ENCODE assay signal across 1 cellular context in the genomic region with DNA sequence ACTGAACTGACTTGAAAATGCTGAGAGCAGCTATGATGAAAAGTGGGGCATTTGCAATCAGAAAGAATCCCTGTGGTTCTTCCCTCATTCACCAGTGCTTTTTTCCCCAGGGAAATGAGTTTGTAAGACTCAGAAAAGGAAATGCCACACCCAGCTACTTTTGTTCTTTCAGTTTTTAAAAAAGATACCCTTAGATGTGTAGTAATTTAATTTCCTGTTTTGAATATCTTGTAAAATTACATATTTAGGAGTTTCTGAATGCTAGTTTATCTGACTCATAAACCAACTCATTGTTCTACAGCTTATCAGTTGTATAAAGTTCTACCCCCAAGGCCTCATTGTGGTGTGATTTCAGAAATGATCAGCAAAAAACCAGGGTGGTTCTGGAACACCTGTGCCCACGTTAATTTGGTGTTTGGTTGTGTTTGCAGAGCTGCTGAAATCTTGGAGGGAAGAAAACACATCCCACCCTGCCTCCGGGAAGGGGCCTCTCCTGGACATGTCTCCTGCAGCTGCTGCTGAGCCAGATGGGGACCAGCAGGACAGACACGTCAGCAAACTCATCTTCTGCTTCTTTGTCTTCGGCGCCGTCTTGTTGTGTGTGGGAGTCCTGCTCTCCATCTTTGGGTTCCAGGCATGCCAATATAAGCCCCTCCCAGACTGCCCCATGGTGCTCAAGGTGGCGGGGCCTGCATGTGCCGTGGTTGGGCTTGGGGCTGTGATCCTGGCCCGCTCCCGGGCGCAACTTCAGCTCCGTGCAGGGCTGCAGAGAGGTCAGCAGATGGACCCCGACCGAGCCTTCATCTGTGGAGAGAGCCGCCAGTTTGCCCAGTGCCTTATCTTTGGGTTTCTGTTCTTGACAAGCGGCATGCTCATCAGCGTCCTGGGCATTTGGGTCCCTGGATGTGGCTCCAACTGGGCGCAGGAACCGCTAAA.
TF ChIP-seq lines count a peak whose summit lies in the region.

No MANE protein-coding gene starts in this region.

TF ChIP-seq in IMR-90, 13 proteins besides CTCF, POLR2A, EP300 and RAD21:
- TF ChIP-seq, protein P1, sequence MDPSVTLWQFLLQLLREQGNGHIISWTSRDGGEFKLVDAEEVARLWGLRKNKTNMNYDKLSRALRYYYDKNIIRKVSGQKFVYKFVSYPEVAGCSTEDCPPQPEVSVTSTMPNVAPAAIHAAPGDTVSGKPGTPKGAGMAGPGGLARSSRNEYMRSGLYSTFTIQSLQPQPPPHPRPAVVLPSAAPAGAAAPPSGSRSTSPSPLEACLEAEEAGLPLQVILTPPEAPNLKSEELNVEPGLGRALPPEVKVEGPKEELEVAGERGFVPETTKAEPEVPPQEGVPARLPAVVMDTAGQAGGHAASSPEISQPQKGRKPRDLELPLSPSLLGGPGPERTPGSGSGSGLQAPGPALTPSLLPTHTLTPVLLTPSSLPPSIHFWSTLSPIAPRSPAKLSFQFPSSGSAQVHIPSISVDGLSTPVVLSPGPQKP (IDR thresholded peaks at IDR 0.05; ENCODE audit: borderline replicate concordance, low read depth, low read length) = no peak
- no peak for TF ChIP-seq SMC3 (IDR thresholded peaks at IDR 0.05; ENCODE audit: low read depth, low read length)
- TF ChIP-seq MAZ (IDR thresholded peaks at IDR 0.05; ENCODE audit: borderline replicate concordance, low read depth, low read length) = no peak
- no peak for TF ChIP-seq NFE2L2 (IDR thresholded peaks at IDR 0.05; ENCODE audit: low read depth, low read length)
- TF ChIP-seq BHLHE40 (IDR thresholded peaks at IDR 0.05; ENCODE audit: low read depth, low read length) = no peak
- no peak for TF ChIP-seq MXI1 (IDR thresholded peaks at IDR 0.05; ENCODE audit: borderline replicate concordance, low read depth, low read length)
- TF ChIP-seq FOS (IDR thresholded peaks at IDR 0.05; ENCODE audit: low read depth, low read length) = no peak
- no peak for TF ChIP-seq CEBPB (IDR thresholded peaks at IDR 0.05; ENCODE audit: low read depth, low read length)
- no peak for TF ChIP-seq MAFK (IDR thresholded peaks at IDR 0.05; ENCODE audit: low read depth, low read length)
- TF ChIP-seq RCOR1 (IDR thresholded peaks at IDR 0.05; ENCODE audit: insufficient replicate concordance, low read length) = no peak
- TF ChIP-seq, protein P2, sequence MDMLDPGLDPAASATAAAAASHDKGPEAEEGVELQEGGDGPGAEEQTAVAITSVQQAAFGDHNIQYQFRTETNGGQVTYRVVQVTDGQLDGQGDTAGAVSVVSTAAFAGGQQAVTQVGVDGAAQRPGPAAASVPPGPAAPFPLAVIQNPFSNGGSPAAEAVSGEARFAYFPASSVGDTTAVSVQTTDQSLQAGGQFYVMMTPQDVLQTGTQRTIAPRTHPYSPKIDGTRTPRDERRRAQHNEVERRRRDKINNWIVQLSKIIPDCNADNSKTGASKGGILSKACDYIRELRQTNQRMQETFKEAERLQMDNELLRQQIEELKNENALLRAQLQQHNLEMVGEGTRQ (IDR thresholded peaks at IDR 0.05; ENCODE audit: low read depth, low read length) = no peak
- no peak for TF ChIP-seq RFX5 (IDR thresholded peaks at IDR 0.05; ENCODE audit: low read depth, low read length)
- no peak for TF ChIP-seq CHD1 (IDR thresholded peaks at IDR 0.05; ENCODE audit: low read depth, low read length)
